ENCODE assay signal across 28 cellular contexts in genomic region chr4:141039156-141039555, GRCh38.
"Had no signal": no experiment of that assay in that cellular context is flagged by ENCODE, and none has a peak within 500 bp of the region (broad histone marks: within the 10 kb centered on the region; RNA-seq: fewer than 3 reads in every experiment).

No MANE protein-coding gene starts in this region.

- H3K27me3 ChIP-seq: stomach, suprapubic skin, testis, thyroid gland, tibial artery, tibial nerve, transverse colon, upper lobe of left lung, upper lobe of right lung, uterus, vagina had no signal

- H3K27me3 Mint-ChIP-seq: stimulated activated naive CD8-positive, alpha-beta T cell treated with anti-CD3 and anti-CD28 coated beads, Interleukin-15, amount 100 ng/mL, for 72 hours; stimulated activated naive CD8-positive, alpha-beta T cell treated with anti-CD3 and anti-CD28 coated beads, Interleukin-15, Interleukin-2, amounts not matched to agents 100 ng/mL and 50 ng/mL, for 24 hours; type B pancreatic cell had no signal

- H3K4me1 Mint-ChIP-seq: stimulated activated effector memory CD8-positive, alpha-beta T cell treated with anti-CD3 and anti-CD28 coated beads, Interleukin-12 subunit alpha, Interleukin-12 subunit beta, amount 100 ng/mL, for 72 hours; stimulated activated memory B cell treated with anti-CD40 and anti-IgM and Interleukin-4, amounts not matched to agents 10 μg/mL and 1 μg/mL and 100 μg/mL, for 72 hours; stimulated activated naive B cell treated with anti-CD40 and anti-IgM and Interleukin-4, amounts not matched to agents 10 μg/mL and 1 μg/mL and 100 μg/mL, for 72 hours; stimulated activated naive CD8-positive, alpha-beta T cell treated with anti-CD3 and anti-CD28 coated beads, Interleukin-15, amount 100 ng/mL, for 72 hours had no signal

- H3K36me3 ChIP-seq: stomach, suprapubic skin, thoracic aorta, thyroid gland, tibial artery, tibial nerve, transverse colon, upper lobe of left lung, upper lobe of right lung, uterus, vagina had no signal

- H3K9me3 ChIP-seq: stomach, suprapubic skin, testis, thoracic aorta, thyroid gland, tibial artery, tibial nerve, transverse colon, upper lobe of left lung, upper lobe of right lung, vagina had no signal

- H3K9me3 Mint-ChIP-seq: stimulated activated effector memory CD8-positive, alpha-beta T cell treated with anti-CD3 and anti-CD28 coated beads, Interleukin-12 subunit alpha, Interleukin-12 subunit beta, amount 100 ng/mL, for 72 hours; stimulated activated memory B cell treated with anti-CD40 and anti-IgM and Interleukin-4, amounts not matched to agents 10 μg/mL and 1 μg/mL and 100 μg/mL, for 72 hours; stimulated activated naive B cell treated with anti-CD40 and anti-IgM and Interleukin-4, amounts not matched to agents 10 μg/mL and 1 μg/mL and 100 μg/mL, for 72 hours; stimulated activated naive CD8-positive, alpha-beta T cell treated with anti-CD3 and anti-CD28 coated beads, Interleukin-15, amount 100 ng/mL, for 72 hours; stimulated activated naive CD8-positive, alpha-beta T cell treated with anti-CD3 and anti-CD28 coated beads, Interleukin-15, Interleukin-2, amounts not matched to agents 100 ng/mL and 50 ng/mL, for 24 hours had no signal

- H3K36me3 Mint-ChIP-seq: stimulated activated effector memory CD8-positive, alpha-beta T cell treated with anti-CD3 and anti-CD28 coated beads, Interleukin-12 subunit alpha, Interleukin-12 subunit beta, amount 100 ng/mL, for 72 hours; stimulated activated memory B cell treated with anti-CD40 and anti-IgM and Interleukin-4, amounts not matched to agents 10 μg/mL and 1 μg/mL and 100 μg/mL, for 72 hours; stimulated activated naive B cell treated with anti-CD40 and anti-IgM and Interleukin-4, amounts not matched to agents 10 μg/mL and 1 μg/mL and 100 μg/mL, for 72 hours; type B pancreatic cell had no signal

- H3K4me1 ChIP-seq: suprapubic skin, testis, upper lobe of right lung, uterus had no signal

- ATAC-seq: stimulated activated effector memory CD8-positive, alpha-beta T cell treated with anti-CD3 and anti-CD28 coated beads, Interleukin-12 subunit alpha, Interleukin-12 subunit beta, amount 100 ng/mL, for 72 hours; stimulated activated memory B cell treated with anti-CD40 and anti-IgM and Interleukin-4, amounts not matched to agents 10 μg/mL and 1 μg/mL and 100 μg/mL, for 72 hours; stimulated activated naive B cell treated with anti-CD40 and anti-IgM and Interleukin-4, amounts not matched to agents 10 μg/mL and 1 μg/mL and 100 μg/mL, for 72 hours; stimulated activated naive CD8-positive, alpha-beta T cell treated with anti-CD3 and anti-CD28 coated beads, Interleukin-15, amount 100 ng/mL, for 72 hours; stimulated activated naive CD8-positive, alpha-beta T cell treated with anti-CD3 and anti-CD28 coated beads, Interleukin-15, Interleukin-2, amounts not matched to agents 100 U/mL and 50 U/mL, for 24 hours; upper lobe of right lung had no signal

- H3K27ac ChIP-seq: stomach, suprapubic skin, testis, thoracic aorta, thyroid gland, tibial artery, tibial nerve, transverse colon, upper lobe of left lung, upper lobe of right lung, uterus, vagina had no signal

- H3K27ac Mint-ChIP-seq: stimulated activated effector memory CD8-positive, alpha-beta T cell treated with anti-CD3 and anti-CD28 coated beads, Interleukin-12 subunit alpha, Interleukin-12 subunit beta, amount 100 ng/mL, for 72 hours; stimulated activated memory B cell treated with anti-CD40 and anti-IgM and Interleukin-4, amounts not matched to agents 10 μg/mL and 1 μg/mL and 100 μg/mL, for 72 hours; stimulated activated naive B cell treated with anti-CD40 and anti-IgM and Interleukin-4, amounts not matched to agents 10 μg/mL and 1 μg/mL and 100 μg/mL, for 72 hours; stimulated activated naive CD8-positive, alpha-beta T cell treated with anti-CD3 and anti-CD28 coated beads, Interleukin-15, Interleukin-2, amounts not matched to agents 100 ng/mL and 50 ng/mL, for 24 hours; type B pancreatic cell had no signal

- H3K4me3 Mint-ChIP-seq: stimulated activated effector memory CD8-positive, alpha-beta T cell treated with anti-CD3 and anti-CD28 coated beads, Interleukin-12 subunit alpha, Interleukin-12 subunit beta, amount 100 ng/mL, for 72 hours; stimulated activated memory B cell treated with anti-CD40 and anti-IgM and Interleukin-4, amounts not matched to agents 10 μg/mL and 1 μg/mL and 100 μg/mL, for 72 hours; stimulated activated naive B cell treated with anti-CD40 and anti-IgM and Interleukin-4, amounts not matched to agents 10 μg/mL and 1 μg/mL and 100 μg/mL, for 72 hours; stimulated activated naive CD8-positive, alpha-beta T cell treated with anti-CD3 and anti-CD28 coated beads, Interleukin-15, amount 100 ng/mL, for 72 hours; stimulated activated naive CD8-positive, alpha-beta T cell treated with anti-CD3 and anti-CD28 coated beads, Interleukin-15, Interleukin-2, amounts not matched to agents 100 ng/mL and 50 ng/mL, for 24 hours; type B pancreatic cell had no signal

- DNase-seq: stimulated activated CD4-positive, alpha-beta T cell treated with anti-CD3 and anti-CD28 coated beads, Interleukin-2, amount 100 ng/mL, for 48 hours; stimulated activated CD4-positive, alpha-beta T cell treated with anti-CD3 and anti-CD28 coated beads, Interleukin-4, amount 100 ng/mL, for 1 hour; stimulated activated CD4-positive, alpha-beta T cell treated with anti-CD3 and anti-CD28 coated beads, Interleukin-4, amount 100 ng/mL, for 24 hours; stimulated activated CD4-positive, alpha-beta T cell treated with anti-CD3 and anti-CD28 coated beads, Interleukin-4, amount 100 ng/mL, for 4 hours; stimulated activated CD8-positive, alpha-beta memory T cell treated with anti-CD3 and anti-CD28 coated beads, Interleukin-4, amount 100 ng/mL, for 48 hours; stimulated activated naive B cell treated with anti-CD40 and anti-IgM and Interleukin-4, amounts not matched to agents 10 μg/mL and 1 μg/mL and 100 μg/mL, for 72 hours; stimulated activated naive CD4-positive, alpha-beta T cell; stimulated activated naive CD4-positive, alpha-beta T cell treated with Interleukin-2 at 50 U/mL for 16 hours; stimulated activated naive CD8-positive, alpha-beta T cell treated with anti-CD3 and anti-CD28 coated beads, Interleukin-15, amount 100 ng/mL, for 72 hours; stimulated activated naive CD8-positive, alpha-beta T cell treated with anti-CD3 and anti-CD28 coated beads, Interleukin-15, Interleukin-2, amounts not matched to agents 100 U/mL and 50 U/mL, for 24 hours; stomach; substantia nigra; testis; thyroid gland; tibial artery; transverse colon; trophoblast cell; upper lobe of left lung; upper lobe of right lung; uterus had no signal

- H3K4me3 ChIP-seq: stomach, suprapubic skin, testis, thoracic aorta, thyroid gland, tibial artery, tibial nerve, transverse colon, upper lobe of left lung, upper lobe of right lung, uterus, vagina had no signal
